In the genomic region with DNA sequence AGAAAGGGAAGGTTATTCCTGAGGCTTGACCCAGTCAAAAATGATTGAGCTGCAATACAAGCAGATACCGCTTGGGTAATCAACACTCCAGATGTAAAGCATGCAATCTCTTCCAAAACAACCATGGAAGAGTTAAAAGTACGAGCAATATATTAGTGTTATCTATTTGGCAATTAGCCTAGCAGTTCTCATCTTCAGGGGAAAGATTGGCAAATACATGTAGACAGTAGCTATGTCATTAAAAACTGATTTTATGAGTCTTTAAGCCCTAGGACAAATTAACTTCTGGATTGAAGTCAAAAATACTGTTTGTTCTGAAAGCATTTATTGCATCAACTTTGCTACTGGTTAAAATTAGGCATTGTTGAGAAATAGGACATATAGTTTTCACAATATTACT, we compare ENCODE assay signal across 19 cellular contexts. TPM values are rescaled to one million over a fixed set of nuclear protein-coding genes. Genes with fewer than 3 reads are reported as not detected.
A peak's percentile ranks its signal among the peaks of the same experiment; 100 is the strongest.
DNase-seq lines count a peak whose midpoint lies in the region; ATAC-seq and TF ChIP-seq lines count a peak whose summit lies in the region.
"Had no signal": no experiment of that assay in that cellular context is flagged by ENCODE, and none has a peak within 500 bp of the region (broad histone marks: within the 10 kb centered on the region; RNA-seq: fewer than 3 reads in every experiment).

No MANE protein-coding gene starts in this region.

- peak; percentile 49 for TF ChIP-seq CTCF in BE2C (IDR thresholded peaks at IDR 0.05; ENCODE audit: low read depth, low read length)
- TF ChIP-seq CTCF in H9 (conservative IDR thresholded peaks at IDR 0.05), result peak; percentile 44
- peak; percentile 45 for TF ChIP-seq CTCF in glutamatergic neuron (IDR thresholded peaks at IDR 0.05; ENCODE audit: partially characterized antibody, unreplicated experiment)

- ATAC-seq in T-cell (replicated peaks in 1 of 4) (no peak), HG02885 (IDR thresholded peaks at IDR 0.05; ENCODE audit: poor library complexity, unreplicated experiment) (no peak)
- ATAC-seq: HCT116 had no signal

- 0 out of 2 replicates have a peak, but pooled peaks cover 4% of the 10 kb centered on the region for H3K9me3 ChIP-seq in BE2C
- H3K9me3 ChIP-seq in H9 (ENCODE audit: control insufficient read depth, low read depth, low read length), result no peaks in the 10 kb centered on the region

- H3K4me1 Mint-ChIP-seq in H9 (no peaks in the 10 kb centered on the region), T-cell (peaks cover 61 to 68% (median 66%) of the 10 kb centered on the region in 3 donors), glutamatergic neuron (ENCODE audit: low read depth, unreplicated experiment) (no peaks in the 10 kb centered on the region)

- no peak overlapping the region for H4K8ac ChIP-seq in H9 (replicated peaks; ENCODE audit: insufficient read length, low read depth, low read length)

- no peak overlapping the region for H4K5ac ChIP-seq in H9 (ENCODE audit: insufficient read length, low read depth, low read length)

- no peak overlapping the region for H3K4me3 Mint-ChIP-seq in H9
- H3K4me3 Mint-ChIP-seq in T-cell, result peak overlapping the region in 1 of 3 donors; percentile 43
- H3K4me3 Mint-ChIP-seq in glutamatergic neuron (ENCODE audit: unreplicated experiment), result no peak overlapping the region

- H2AFZ ChIP-seq in H9 (ENCODE audit: low read length), result no peak overlapping the region
- H2AFZ ChIP-seq: parathyroid adenoma had no signal

- no peak overlapping the region for H2BK5ac ChIP-seq in H9 (ENCODE audit: insufficient read length, low read length)

- CTCF ChIA-PET in T-cell (lab: Charles Lee), result interaction anchor here (0.8 to 1.5 kb wide), 3 partner anchors 64 to 66 kb away, joined by 3 to 7 read pairs (median 4); no protein-coding TSS in a partner anchor

- H2AK5ac ChIP-seq in H9 (ENCODE audit: insufficient read length, low read length), result no peak overlapping the region

- no peak overlapping the region for H2BK15ac ChIP-seq in H9 (ENCODE audit: low read depth, low read length)

- H3K9me3 Mint-ChIP-seq in H9 (no peaks in the 10 kb centered on the region), T-cell (peaks cover 0 to 4% (median 4%) of the 10 kb centered on the region in 3 donors), glutamatergic neuron (ENCODE audit: unreplicated experiment) (no peaks in the 10 kb centered on the region)
- H3K9me3 Mint-ChIP-seq: activated naive CD8-positive, alpha-beta T cell treated with anti-CD3 and anti-CD28 coated beads, Interleukin-2, amount 10 ng/mL, durations not matched to agents 7 days and 5 days had no signal

- H2BK12ac ChIP-seq in H9 (ENCODE audit: insufficient read length, low read depth, low read length), result no peak overlapping the region

- POLR2A ChIA-PET in T-cell (lab: Charles Lee), result interaction anchor here in 1 of 2 donors (0.6 kb wide), 1 partner anchor 176 kb away, joined by 7 read pairs; no protein-coding TSS in a partner anchor

- WGBS in H9 (ENCODE audit: extremely low coverage, insufficient read length, low lambda C conversion rate), result no CpG with 5 or more reads among the region's 2 CpGs

- no peak overlapping the region for H3K4ac ChIP-seq in H9 (ENCODE audit: low read depth, low read length)

- H3K36me3 Mint-ChIP-seq in H9 (ENCODE audit: insufficient read depth in 1 of 3, low read depth in 3 of 3) (no peaks in the 10 kb centered on the region), T-cell (peaks cover 9% of the 10 kb centered on the region), glutamatergic neuron (ENCODE audit: unreplicated experiment) (no peaks in the 10 kb centered on the region)

- no peak overlapping the region for H3K27ac ChIP-seq in H9 (ENCODE audit: insufficient read length, low read depth, low read length)
- H3K27ac ChIP-seq: parathyroid adenoma had no signal

- H3K56ac ChIP-seq in H9 (ENCODE audit: insufficient read length, low read depth, low read length), result no peak overlapping the region

- H3K9ac ChIP-seq in H9 (ENCODE audit: extremely low read depth, insufficient read length, low read length), result no peak overlapping the region
- H3K9ac ChIP-seq: parathyroid adenoma had no signal

- no peaks in the 10 kb centered on the region; the same call in 1 of the 2 replicates for H3K36me3 ChIP-seq in BE2C

- no peak overlapping the region for H3K18ac ChIP-seq in H9 (ENCODE audit: insufficient read length, low read depth, low read length)

- no peak overlapping the region for H3K23ac ChIP-seq in H9 (ENCODE audit: insufficient read length, low read depth, low read length)

- no peak overlapping the region for H4K91ac ChIP-seq in H9 (ENCODE audit: insufficient read length, low read depth, low read length)

- no peak overlapping the region for H3K4me2 ChIP-seq in H9 (ENCODE audit: insufficient read depth, insufficient read length, low read length)

- DNase-seq in BE2C (no peak), H9 (no peak), T-cell (no peak), glutamatergic neuron (no peak), NCI-H510A (lab: John Stamatoyannopoulos, UW) (no peak), A172 (ENCODE audit: low spot score) (no peak), NCI-H510A treated with DMSO at 0.1 percent for 48 hours (lab: John Stamatoyannopoulos, UW) (no peak)
- DNase-seq: activated CD4-positive, alpha-beta T cell treated with anti-CD3 and anti-CD28 coated beads for 4 hours; activated naive CD8-positive, alpha-beta T cell treated with anti-CD3 and anti-CD28 coated beads, Interleukin-2, amount 10 ng/mL, durations not matched to agents 7 days and 5 days; DMS153; head of caudate nucleus; Karpas-422; NCI-H446; Right ventricle myocardium superior had no signal

- H3K14ac ChIP-seq in H9 (ENCODE audit: insufficient read depth, low read length), result no peak overlapping the region

- H3T11ph ChIP-seq in H9 (ENCODE audit: low read length), result no peak overlapping the region

- H3K27ac Mint-ChIP-seq in H9, result no peak overlapping the region
- H3K27ac Mint-ChIP-seq in T-cell, result peak overlapping the region; percentile 95 to 96
- no peak overlapping the region for H3K27ac Mint-ChIP-seq in glutamatergic neuron (ENCODE audit: unreplicated experiment)

- H3K4me3 ChIP-seq in BE2C (ENCODE audit: low read depth, low read length), result no peak overlapping the region
- H3K4me3 ChIP-seq: lung had no signal

- no peaks in the 10 kb centered on the region for H3K79me2 ChIP-seq in H9 (ENCODE audit: insufficient read depth, low read length)
- H3K79me2 ChIP-seq: parathyroid adenoma had no signal

- no peaks in the 10 kb centered on the region for H3K23me2 ChIP-seq in H9 (ENCODE audit: insufficient read length, low read depth, low read length, poor library complexity, severe bottlenecking)

- no peaks in the 10 kb centered on the region for H4K20me1 ChIP-seq in H9 (ENCODE audit: control insufficient read depth, insufficient read depth, insufficient read length)

- H3K27me3 ChIP-seq in BE2C, result no peaks in the 10 kb centered on the region
- no peaks in the 10 kb centered on the region for H3K27me3 ChIP-seq in H9 (ENCODE audit: insufficient read depth, low read length)

- no peaks in the 10 kb centered on the region for H3K4me1 ChIP-seq in BE2C
- no peaks in the 10 kb centered on the region for H3K4me1 ChIP-seq in H9 (ENCODE audit: insufficient read depth, low read length)
- H3K4me1 ChIP-seq: parathyroid adenoma had no signal

- H3K27me3 Mint-ChIP-seq in H9 (ENCODE audit: low read depth), result no peaks in the 10 kb centered on the region; the same call in 1 of the 2 replicates
- no peaks in the 10 kb centered on the region for H3K27me3 Mint-ChIP-seq in T-cell
- peaks cover 2% of the 10 kb centered on the region for H3K27me3 Mint-ChIP-seq in glutamatergic neuron (ENCODE audit: unreplicated experiment)
- H3K27me3 Mint-ChIP-seq: activated naive CD8-positive, alpha-beta T cell treated with anti-CD3 and anti-CD28 coated beads, Interleukin-2, amount 10 ng/mL, durations not matched to agents 7 days and 5 days had no signal

- no peak overlapping the region for H2BK120ac ChIP-seq in H9 (ENCODE audit: low read depth, low read length, poor library complexity, severe bottlenecking)

- no peak overlapping the region for H2BK20ac ChIP-seq in H9 (ENCODE audit: low read depth, low read length, poor library complexity, severe bottlenecking)

- no peaks in the 10 kb centered on the region for H3K79me1 ChIP-seq in H9 (ENCODE audit: insufficient read depth, low read depth, low read length, poor library complexity, severe bottlenecking)

RNA-seq across cellular contexts. Expression of gene GYS2, which starts 9.3 kb away (rescaled TPM):
- polyA plus RNA-seq in BE2C (2012; ENCODE audit: insufficient read depth, insufficient read length, low read depth), result not detected
- total RNA-seq in H9 (2021) (not detected in 2 replicates), T-cell (under 1 TPM in 3 of 5 donors, not detected in 2; 0.23 to 0.40 (median 0.28) TPM), glutamatergic neuron (ENCODE audit: unreplicated experiment) (not detected)
- total RNA-seq in A172 (2014; rRNA removed; shearing (Covaris generic)), result not detected in 2 replicates
- total RNA-seq: dermis microvascular lymphatic vessel endothelial cell, lung, Right ventricle myocardium superior had no signal

RNA-seq across cellular contexts. Expression of gene LDHB, which starts 43.7 kb away (rescaled TPM):
- 908 TPM for polyA plus RNA-seq in BE2C (2012; ENCODE audit: insufficient read depth, insufficient read length, low read depth)
- 1,343 and 1,353 TPM in 2 replicates for total RNA-seq in H9 (2021)
- total RNA-seq in T-cell, result 100 to 1,000 TPM; 680 to 879 (median 854) TPM
- total RNA-seq in glutamatergic neuron (ENCODE audit: unreplicated experiment), result 539 TPM
- total RNA-seq in A172 (2014; rRNA removed; shearing (Covaris generic)), result 1,131 and 1,257 TPM in 2 replicates

Comparison
In these comparisons a context has a peak if more than half of its experiments do, and no peak if none do; other contexts are left out.
1. H3K27ac Mint-ChIP-seq: peak in T-cell (2 of 2); none in H9 (0 of 3) and glutamatergic neuron (single experiment).
2. Peak in every context shown above with its lines, with median percentiles within 50 percentile points of each other: CTCF ChIP-seq.